Comparison of ENCODE assay signal across 7 cellular contexts in genomic region chr2:111473522-111473921, GRCh38.
DNase-seq lines count a peak whose midpoint lies in the region; ATAC-seq, FAIRE-seq and TF ChIP-seq lines count a peak whose summit lies in the region.
"Not testable (repeated sequence)": the region's sequence is repeated elsewhere in the genome, so short reads cannot be mapped to it uniquely, and the experiment has no call there.

No MANE protein-coding gene starts in this region.

- intact Hi-C loops in OCI-LY7 (cut with micrococcal nuclease; ENCODE audit: unreplicated experiment); activated CD4-positive, alpha-beta memory T cell treated with anti-CD3 and anti-CD28 coated beads for 36 hours (cut with micrococcal nuclease); pancreas (cut with DNase I): not testable (repeated sequence)

- H3K79me2 ChIP-seq in DOHH2 (ENCODE audit: control insufficient read depth, low read length); OCI-LY7 (ENCODE audit: insufficient read depth, low read depth, low read length): not testable (repeated sequence)

- not testable (repeated sequence) for TF ChIP-seq CTCF in DOHH2 (IDR thresholded peaks at IDR 0.05; ENCODE audit: low read depth, low read length, poor library complexity, severe bottlenecking); foreskin keratinocyte (conservative IDR thresholded peaks at IDR 0.05); liver (IDR thresholded peaks at IDR 0.05; ENCODE audit: low read depth, low read length, missing input control); pancreas (IDR thresholded peaks at IDR 0.05)
- peak; percentile 57; the same call in 1 of the 2 replicates for TF ChIP-seq CTCF in OCI-LY7 (conservative IDR thresholded peaks at IDR 0.05; ENCODE audit: low read length)

- CTCF ChIA-PET in OCI-LY7 (lab: Charles Lee; ENCODE audit: unreplicated experiment); activated CD4-positive, alpha-beta memory T cell treated with anti-CD3 and anti-CD28 coated beads for 36 hours (lab: Charles Lee): not testable (repeated sequence)

- not testable (repeated sequence) for H3K36me3 Mint-ChIP-seq in activated CD4-positive, alpha-beta memory T cell treated with anti-CD3 and anti-CD28 coated beads for 36 hours; activated naive CD8-positive, alpha-beta T cell treated with anti-CD3 and anti-CD28 coated beads, Interleukin-2, amount 10 ng/mL, durations not matched to agents 7 days and 5 days

- H3K36me3 ChIP-seq in DOHH2 (ENCODE audit: control insufficient read depth, low read length); OCI-LY7 (ENCODE audit: insufficient read depth, low read length); liver (ENCODE audit: control insufficient read depth in 4 of 4, insufficient read depth in 3 of 4, low read depth in 1 of 4, low read length in 3 of 4); pancreas: not testable (repeated sequence)

- peak; percentile 17 to 27 for TF ChIP-seq RAD21 in liver (IDR thresholded peaks at IDR 0.05)

- H3K4me1 ChIP-seq in DOHH2 (ENCODE audit: control insufficient read depth, low read length) = peaks cover 21% of the 10 kb centered on the region
- peaks cover 20% of the 10 kb centered on the region for H3K4me1 ChIP-seq in OCI-LY7 (ENCODE audit: insufficient read depth, low read length, poor library complexity, severe bottlenecking)
- H3K4me1 ChIP-seq in foreskin keratinocyte; liver (ENCODE audit: control insufficient read depth in 4 of 4, insufficient read depth in 4 of 4, low read length in 3 of 4); pancreas: not testable (repeated sequence)

- not testable (repeated sequence) for H3K4me3 Mint-ChIP-seq in activated CD4-positive, alpha-beta memory T cell treated with anti-CD3 and anti-CD28 coated beads for 36 hours; activated naive CD8-positive, alpha-beta T cell treated with anti-CD3 and anti-CD28 coated beads, Interleukin-2, amount 10 ng/mL, durations not matched to agents 7 days and 5 days

- not testable (repeated sequence) for H3K9ac ChIP-seq in liver (ENCODE audit: low read depth in 1 of 2, low read length in 2 of 2)

- not testable (repeated sequence) for DNase-seq in OCI-LY7 (ENCODE audit: low spot score); activated CD4-positive, alpha-beta memory T cell treated with anti-CD3 and anti-CD28 coated beads for 36 hours; activated naive CD8-positive, alpha-beta T cell treated with anti-CD3 and anti-CD28 coated beads, Interleukin-2, amount 10 ng/mL, durations not matched to agents 7 days and 5 days; foreskin keratinocyte; pancreas

- WGBS in liver = 32% methylated on average over 3 of the region's 3 CpGs
- 34 to 53% methylated on average over 2 to 3 of the region's 3 CpGs for WGBS in pancreas, 2 donors

- H3K9me2 ChIP-seq in DOHH2 (replicated peaks; ENCODE audit: control insufficient read depth, low read length); OCI-LY7 (ENCODE audit: insufficient read depth, low read length): not testable (repeated sequence)

- not testable (repeated sequence) for FAIRE-seq in pancreas (lab: Jason Lieb, UNC)

- H3K4me2 ChIP-seq in DOHH2 (ENCODE audit: low read length) (peak overlapping the region; percentile 16; the same call in 1 of the 2 replicates), OCI-LY7 (ENCODE audit: low read length) (peak overlapping the region; percentile 34; the same call in 1 of the 2 replicates)

- H4K20me1 ChIP-seq in DOHH2 (ENCODE audit: control insufficient read depth, insufficient read depth, low read depth, low read length); OCI-LY7 (ENCODE audit: insufficient read depth, low read length): not testable (repeated sequence)

- H3K9me3 Mint-ChIP-seq in activated CD4-positive, alpha-beta memory T cell treated with anti-CD3 and anti-CD28 coated beads for 36 hours; activated naive CD8-positive, alpha-beta T cell treated with anti-CD3 and anti-CD28 coated beads, Interleukin-2, amount 10 ng/mL, durations not matched to agents 7 days and 5 days: not testable (repeated sequence)

- H3K4me3 ChIP-seq in DOHH2 (ENCODE audit: low read length); OCI-LY7 (ENCODE audit: low read depth, low read length, poor library complexity, severe bottlenecking); liver (ENCODE audit: low read depth in 1 of 3, low read length in 3 of 3); pancreas: not testable (repeated sequence)

- H2AFZ ChIP-seq in OCI-LY7 (ENCODE audit: low read length) = not testable (repeated sequence)

- not testable (repeated sequence) for BruUV-seq in OCI-LY7 (replicated peaks; lab: Mats Ljungman, UMichigan)

- POLR2A ChIA-PET in OCI-LY7 (lab: Charles Lee); activated CD4-positive, alpha-beta memory T cell treated with anti-CD3 and anti-CD28 coated beads for 36 hours (lab: Charles Lee); activated naive CD8-positive, alpha-beta T cell treated with anti-CD3 and anti-CD28 coated beads, Interleukin-2, amount 10 ng/mL, durations not matched to agents 7 days and 5 days (lab: Charles Lee): not testable (repeated sequence)

- not testable (repeated sequence) for H3F3A ChIP-seq in DOHH2 (ENCODE audit: control insufficient read depth, insufficient read depth)

- not testable (repeated sequence) for H3K27ac ChIP-seq in DOHH2 (ENCODE audit: low read depth, low read length); OCI-LY7 (ENCODE audit: low read depth, low read length, poor library complexity, severe bottlenecking); foreskin keratinocyte; liver (ENCODE audit: low read depth in 1 of 2, low read length in 2 of 2); pancreas

- ATAC-seq in activated naive CD8-positive, alpha-beta T cell treated with anti-CD3 and anti-CD28 coated beads, Interleukin-2, amount 10 ng/mL, durations not matched to agents 7 days and 5 days (ENCODE audit: low read depth) = peak; percentile 46
- ATAC-seq in foreskin keratinocyte = peak; percentile 54
- ATAC-seq in pancreas = peak in 3 of 4 donors; percentile 69 to 78 (median 75)

- H3K9me3 ChIP-seq in DOHH2 (ENCODE audit: control insufficient read depth, insufficient read depth, low read length); OCI-LY7 (ENCODE audit: low read length); liver (ENCODE audit: control insufficient read depth in 4 of 4, low read length in 3 of 4); pancreas: not testable (repeated sequence)

- H3K27ac Mint-ChIP-seq in activated CD4-positive, alpha-beta memory T cell treated with anti-CD3 and anti-CD28 coated beads for 36 hours = peak overlapping the region; percentile 43
- not testable (repeated sequence) for H3K27ac Mint-ChIP-seq in activated naive CD8-positive, alpha-beta T cell treated with anti-CD3 and anti-CD28 coated beads, Interleukin-2, amount 10 ng/mL, durations not matched to agents 7 days and 5 days

- H3K27me3 ChIP-seq in DOHH2 (ENCODE audit: control insufficient read depth, low read length); foreskin keratinocyte; liver (ENCODE audit: control insufficient read depth in 4 of 4, insufficient read depth in 4 of 4, low read length in 3 of 4); pancreas: not testable (repeated sequence)

- H3K4me1 Mint-ChIP-seq in activated CD4-positive, alpha-beta memory T cell treated with anti-CD3 and anti-CD28 coated beads for 36 hours (ENCODE audit: low read depth) = peaks cover 13% of the 10 kb centered on the region
- H3K4me1 Mint-ChIP-seq in activated naive CD8-positive, alpha-beta T cell treated with anti-CD3 and anti-CD28 coated beads, Interleukin-2, amount 10 ng/mL, durations not matched to agents 7 days and 5 days = not testable (repeated sequence)

- H3K27me3 Mint-ChIP-seq in activated CD4-positive, alpha-beta memory T cell treated with anti-CD3 and anti-CD28 coated beads for 36 hours; activated naive CD8-positive, alpha-beta T cell treated with anti-CD3 and anti-CD28 coated beads, Interleukin-2, amount 10 ng/mL, durations not matched to agents 7 days and 5 days: not testable (repeated sequence)
